9 cellular contexts compared by ENCODE assay signal in the genomic region with DNA sequence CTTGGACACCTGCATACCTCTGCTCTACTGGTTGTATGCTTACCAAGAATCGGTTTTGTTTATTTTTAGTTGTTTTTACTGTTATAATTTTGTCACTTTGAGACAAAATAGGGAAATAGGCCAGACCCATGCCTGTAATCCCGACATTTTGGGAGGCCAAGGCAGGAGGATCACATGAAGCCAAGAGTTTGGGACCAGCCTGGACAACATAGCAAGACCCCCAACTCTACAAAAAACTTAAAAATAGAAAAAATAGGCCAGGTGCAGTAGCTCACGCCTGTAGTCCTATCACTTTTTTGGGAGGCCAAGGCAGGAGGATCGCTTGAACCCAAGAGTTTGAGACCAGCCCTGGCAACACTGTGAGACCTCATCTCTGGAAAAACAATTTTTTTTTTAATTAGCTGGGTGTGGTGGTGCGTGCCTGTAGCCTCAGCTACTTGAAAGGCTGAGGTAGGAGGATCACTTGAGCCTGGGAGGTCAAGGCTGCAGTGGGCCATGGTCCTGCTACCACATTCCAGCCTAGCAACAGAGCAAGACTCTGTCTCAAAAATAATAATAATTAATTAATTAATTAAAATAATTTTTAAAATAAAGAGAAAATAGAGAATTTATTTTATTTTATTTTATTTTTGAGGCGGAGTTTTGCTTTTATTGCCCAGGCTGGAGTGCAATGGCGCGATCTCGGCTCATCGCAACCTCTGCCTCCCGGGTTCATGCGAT. TPM values are rescaled to one million over a fixed set of nuclear protein-coding genes. Genes with fewer than 3 reads are reported as not detected.
A peak's percentile ranks its signal among the peaks of the same experiment; 100 is the strongest.
DNase-seq lines count a peak whose midpoint lies in the region; ATAC-seq, FAIRE-seq and TF ChIP-seq lines count a peak whose summit lies in the region.
"Had no signal": no experiment of that assay in that cellular context is flagged by ENCODE, and none has a peak within 500 bp of the region (broad histone marks: within the 10 kb centered on the region; RNA-seq: fewer than 3 reads in every experiment).

No MANE protein-coding gene starts in this region.

- H3K9me3 ChIP-seq in lower lobe of right lung (no peaks in the 10 kb centered on the region), tibial artery (no peaks in the 10 kb centered on the region)

- peaks cover 0 to 5% of the 10 kb centered on the region in 2 donors for H3K36me3 Mint-ChIP-seq in activated T-cell treated with anti-CD3 and anti-CD28 coated beads, Interleukin-2, amount 50 U/mL, for 72 hours (ENCODE audit: insufficient read depth in 2 of 2)
- H3K36me3 Mint-ChIP-seq in activated naive CD8-positive, alpha-beta T cell treated with anti-CD3 and anti-CD28 coated beads, Interleukin-2, amount 50 U/mL, for 24 hours (ENCODE audit: low read depth), result peaks cover 9% of the 10 kb centered on the region

- H3K4me3 ChIP-seq in lower lobe of right lung (peak overlapping the region; percentile 80), tibial artery (peak overlapping the region; percentile 95 to 97)

- no peak for TF ChIP-seq CTCF in lower lobe of right lung (IDR thresholded peaks at IDR 0.05)
- no peak for TF ChIP-seq CTCF in tibial artery (IDR thresholded peaks at IDR 0.05)

- H3K27ac Mint-ChIP-seq in activated T-cell treated with anti-CD3 and anti-CD28 coated beads, Interleukin-2, amount 50 U/mL, for 72 hours, result no peak overlapping the region
- no peak overlapping the region for H3K27ac Mint-ChIP-seq in activated naive CD8-positive, alpha-beta T cell treated with anti-CD3 and anti-CD28 coated beads, Interleukin-2, amount 50 U/mL, for 24 hours

- H3K9me3 Mint-ChIP-seq in activated T-cell treated with anti-CD3 and anti-CD28 coated beads, Interleukin-2, amount 50 U/mL, for 72 hours, result no peaks in the 10 kb centered on the region
- H3K9me3 Mint-ChIP-seq in activated naive CD8-positive, alpha-beta T cell treated with anti-CD3 and anti-CD28 coated beads, Interleukin-2, amount 50 U/mL, for 24 hours, result no peaks in the 10 kb centered on the region

- H3K4me3 Mint-ChIP-seq in activated T-cell treated with anti-CD3 and anti-CD28 coated beads, Interleukin-2, amount 50 U/mL, for 72 hours, result peak overlapping the region; percentile 86 to 95
- H3K4me3 Mint-ChIP-seq in activated naive CD8-positive, alpha-beta T cell treated with anti-CD3 and anti-CD28 coated beads, Interleukin-2, amount 50 U/mL, for 24 hours, result peak overlapping the region; percentile 96

- ATAC-seq in activated T-cell treated with anti-CD3 and anti-CD28 coated beads, Interleukin-2, amount 50 U/mL, for 72 hours (replicated peaks in 1 of 2), result no peak
- ATAC-seq in activated naive CD8-positive, alpha-beta T cell treated with anti-CD3 and anti-CD28 coated beads, Interleukin-2, amount 50 U/mL, for 24 hours, result no peak
- ATAC-seq in lower lobe of right lung, result no peak

- peaks cover 20% of the 10 kb centered on the region for H3K4me1 Mint-ChIP-seq in activated T-cell treated with anti-CD3 and anti-CD28 coated beads, Interleukin-2, amount 50 U/mL, for 72 hours (ENCODE audit: low read depth)
- peaks cover 26% of the 10 kb centered on the region for H3K4me1 Mint-ChIP-seq in activated naive CD8-positive, alpha-beta T cell treated with anti-CD3 and anti-CD28 coated beads, Interleukin-2, amount 50 U/mL, for 24 hours

- H3K27me3 ChIP-seq in lower lobe of right lung (ENCODE audit: low read depth) (no peaks in the 10 kb centered on the region), tibial artery (no peaks in the 10 kb centered on the region)

- H3K27me3 Mint-ChIP-seq in activated T-cell treated with anti-CD3 and anti-CD28 coated beads, Interleukin-2, amount 50 U/mL, for 72 hours (ENCODE audit: low read depth), result no peaks in the 10 kb centered on the region
- H3K27me3 Mint-ChIP-seq in activated naive CD8-positive, alpha-beta T cell treated with anti-CD3 and anti-CD28 coated beads, Interleukin-2, amount 50 U/mL, for 24 hours, result no peaks in the 10 kb centered on the region

- H3K27ac ChIP-seq in lower lobe of right lung (peak overlapping the region; percentile 87), tibial artery (peak overlapping the region; percentile 84 to 85)

- FAIRE-seq in RCC 7860 (lab: Jason Lieb, UNC), result no peak
- FAIRE-seq: GM19239 had no signal

- in situ Hi-C loops in KBM-7 (cut with MboI; ENCODE audit: low pct_unique_long_range_greater_than_20kb, low sequenced_read_pairs), result no loop called here

- intact Hi-C loops in lower lobe of right lung (cut with DNase I) (no loop called here), tibial artery (cut with DNase I; ENCODE audit: low total_unique reads) (no loop called here)

- peaks cover 23% of the 10 kb centered on the region for H3K4me1 ChIP-seq in lower lobe of right lung
- peaks cover 0 to 23% (median 17%) of the 10 kb centered on the region in 4 donors for H3K4me1 ChIP-seq in tibial artery

- H3K36me3 ChIP-seq in lower lobe of right lung (no peaks in the 10 kb centered on the region), tibial artery (no peaks in the 10 kb centered on the region)

- no peak for DNase-seq in activated T-cell treated with anti-CD3 and anti-CD28 coated beads, Interleukin-2, amount 50 U/mL, for 72 hours
- DNase-seq in activated T-cell treated with anti-CD3 and anti-CD28 coated beads, Interleukin-2, amount 50 U/mL, for 1 hour, result no peak
- no peak for DNase-seq in activated naive CD8-positive, alpha-beta T cell treated with anti-CD3 and anti-CD28 coated beads, Interleukin-2, amount 50 U/mL, for 24 hours
- DNase-seq in lower lobe of right lung (no peak), tibial artery (no peak), KBM-7 (no peak), RCC 7860 (ENCODE audit: low spot score) (no peak), NCI-H187 treated with DMSO at 0.1 percent for 48 hours (lab: John Stamatoyannopoulos, UW) (no peak)

RNA-seq across cellular contexts. Expression of a gene that starts 1.3 kb away (rescaled TPM):
- total RNA-seq in activated T-cell treated with anti-CD3 and anti-CD28 coated beads, Interleukin-2, amount 50 U/mL, for 72 hours, result 10 to 100 TPM; 49.7 to 64.0 TPM
- 31.5 TPM for total RNA-seq in lower lobe of right lung

RNA-seq across cellular contexts. Expression of a gene that starts 13.1 kb away (rescaled TPM):
- total RNA-seq in activated T-cell treated with anti-CD3 and anti-CD28 coated beads, Interleukin-2, amount 50 U/mL, for 72 hours, result not detected
- total RNA-seq in lower lobe of right lung, result 5.1 TPM
